Comparison of ENCODE assay signal across 9 cellular contexts in the genomic region with DNA sequence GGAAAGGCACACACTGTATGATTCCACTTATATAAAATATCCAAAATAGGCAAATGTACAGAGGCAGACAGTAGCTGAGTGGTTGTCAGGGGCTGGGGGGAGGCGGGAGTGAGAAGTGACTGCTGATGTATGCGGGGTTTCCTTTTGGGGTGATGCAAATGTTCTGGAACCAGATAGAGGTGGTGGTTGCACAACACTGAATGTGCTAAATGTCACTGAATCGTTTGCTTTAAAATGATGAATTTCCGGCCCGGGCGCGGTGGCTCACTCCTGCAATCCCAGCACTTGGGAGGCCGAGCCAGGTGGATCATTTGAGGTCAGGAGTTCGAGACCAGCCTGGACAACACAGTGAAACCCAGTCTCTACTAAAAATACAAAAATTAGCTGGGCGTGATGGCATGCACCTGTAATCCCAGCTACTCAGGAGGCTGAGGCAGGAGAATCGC. TPM values are rescaled to one million over a fixed set of nuclear protein-coding genes. Genes with fewer than 3 reads are reported as not detected.
A peak's percentile ranks its signal among the peaks of the same experiment; 100 is the strongest.
DNase-seq lines count a peak whose midpoint lies in the region; ATAC-seq and TF ChIP-seq lines count a peak whose summit lies in the region.
"Not testable (repeated sequence)": the region's sequence is repeated elsewhere in the genome, so short reads cannot be mapped to it uniquely, and the experiment has no call there.
"Had no signal": no experiment of that assay in that cellular context is flagged by ENCODE, and none has a peak within 500 bp of the region (broad histone marks: within the 10 kb centered on the region; RNA-seq: fewer than 3 reads in every experiment).

No MANE protein-coding gene starts in this region.

- CTCF ChIA-PET in HEK293 (lab: Yijun Ruan, JAX): interaction anchor here (0.9 kb wide), 1 partner anchor 163 kb away, joined by 3 read pairs; no protein-coding TSS in a partner anchor

- H3K36me3 ChIP-seq in HEK293 (ENCODE audit: control insufficient read depth in 2 of 2, insufficient read depth in 1 of 2, low read length in 2 of 2); neutrophil: not testable (repeated sequence)

- H3K9me3 ChIP-seq in HEK293 (ENCODE audit: control insufficient read depth, insufficient read depth, low read depth, low read length); neutrophil: not testable (repeated sequence)

- not testable (repeated sequence) for H3K27ac ChIP-seq in HEK293 (ENCODE audit: extremely low read depth, low read depth, low read length)
- peak overlapping the region; percentile 90 for H3K27ac ChIP-seq in angular gyrus (ENCODE audit: low read depth, low read length)
- peak overlapping the region; percentile 99 for H3K27ac ChIP-seq in neutrophil

- H3K4me3 ChIP-seq in HEK293 (ENCODE audit: low read depth, low read length): not testable (repeated sequence)
- H3K4me3 ChIP-seq in neutrophil (ENCODE audit: low read depth in 1 of 2, low read length in 1 of 2): peak overlapping the region in 1 of 2 experiments; percentile 43

- peak; percentile 76 for DNase-seq in CD1c-positive myeloid dendritic cell (ENCODE audit: extremely low spot score)
- peak; percentile 85 for DNase-seq in SIG-M5 treated with dmso at 0.1 percent for 504 hours (lab: John Stamatoyannopoulos, UW; ENCODE audit: unreplicated experiment)
- peak; percentile 49 for DNase-seq in activated CD8-positive, alpha-beta memory T cell treated with anti-CD3 and anti-CD28 coated beads, Interleukin-2, amount 50 U/mL, for 24 hours (ENCODE audit: extremely low read depth)
- peak; percentile 71 for DNase-seq in Right ventricle myocardium superior
- DNase-seq in stimulated activated CD8-positive, alpha-beta memory T cell treated with anti-CD3 and anti-CD28 coated beads, Interleukin-4, amount 100 ng/mL, for 24 hours (ENCODE audit: low read depth): peak; percentile 49

- intact Hi-C loops in Right ventricle myocardium superior (cut with DNase I): not testable (repeated sequence)

- POLR2A ChIA-PET in HEK293 (lab: Yijun Ruan, JAX): interaction anchor here (1.0 kb wide), 1 partner anchor 191 kb away, joined by 3 read pairs; no protein-coding TSS in a partner anchor

- not testable (repeated sequence) for TF ChIP-seq CTCF in HEK293 (tag by site-specific recombination; IDR thresholded peaks at IDR 0.05)
- TF ChIP-seq CTCF in neutrophil (IDR thresholded peaks at IDR 0.05): peak; percentile 39

- ATAC-seq in Right ventricle myocardium superior (ENCODE audit: poor library complexity): peak; percentile 34

- not testable (repeated sequence) for H3K27me3 ChIP-seq in neutrophil

- H3K4me1 ChIP-seq in HEK293 (ENCODE audit: control insufficient read depth, insufficient read depth, low read length): not testable (repeated sequence)
- peaks cover 60 to 73% of the 10 kb centered on the region in 2 experiments for H3K4me1 ChIP-seq in neutrophil (ENCODE audit: control insufficient read depth in 1 of 2, insufficient read depth in 1 of 2, low read depth in 1 of 2, low read length in 1 of 2)

TF ChIP-seq in HEK293, 187 proteins besides CTCF, POLR2A, EP300 and RAD21:
- TF ChIP-seq ZNF623 (tag by site-specific recombination; IDR thresholded peaks at IDR 0.05): peak; percentile 33

RNA-seq across cellular contexts. Expression of gene IL12RB1, which starts 2.4 kb away (rescaled TPM):
- total RNA-seq in Right ventricle myocardium superior: 0.75 TPM
- total RNA-seq: A673 had no signal

RNA-seq across cellular contexts. Expression of gene MAST3, which starts 8.5 kb away (rescaled TPM):
- total RNA-seq in Right ventricle myocardium superior: 4.9 TPM
